Comparison of ENCODE assay signal across 19 cellular contexts in genomic region chr17:78825696-78826095, GRCh38. TPM values are rescaled to one million over a fixed set of nuclear protein-coding genes. Genes with fewer than 3 reads are reported as not detected.
A peak's percentile ranks its signal among the peaks of the same experiment; 100 is the strongest.
DNase-seq lines count a peak whose midpoint lies in the region; ATAC-seq, FAIRE-seq and TF ChIP-seq lines count a peak whose summit lies in the region.
"Had no signal": no experiment of that assay in that cellular context is flagged by ENCODE, and none has a peak within 500 bp of the region (broad histone marks: within the 10 kb centered on the region; RNA-seq: fewer than 3 reads in every experiment).

No MANE protein-coding gene starts in this region.

- no peak overlapping the region for H3K9ac ChIP-seq in astrocyte (ENCODE audit: low read length)
- H3K9ac ChIP-seq: neural progenitor cell had no signal

- no peaks in the 10 kb centered on the region for H3K27me3 Mint-ChIP-seq in activated T-cell treated with anti-CD3 and anti-CD28 coated beads, Interleukin-2, amount 50 U/mL, for 24 hours
- no peaks in the 10 kb centered on the region for H3K27me3 Mint-ChIP-seq in activated T-cell treated with anti-CD3 and anti-CD28 coated beads, Interleukin-2, amount 50 U/mL, for 4 hours (ENCODE audit: low read depth)
- peaks cover 4% of the 10 kb centered on the region for H3K27me3 Mint-ChIP-seq in HFFc6 (ENCODE audit: insufficient read depth)
- H3K27me3 Mint-ChIP-seq in astrocyte (ENCODE audit: low read depth, unreplicated experiment) = no peaks in the 10 kb centered on the region

- H3K36me3 ChIP-seq in astrocyte (ENCODE audit: insufficient read depth, low read length) (peaks cover 60% of the 10 kb centered on the region), neutrophil (no peaks in the 10 kb centered on the region), left ventricle myocardium inferior (peaks cover 97% of the 10 kb centered on the region)
- H3K36me3 ChIP-seq: neural progenitor cell had no signal

- peak overlapping the region; percentile 10 for H3K27ac ChIP-seq in astrocyte (ENCODE audit: low read depth, low read length)
- H3K27ac ChIP-seq in neutrophil = peak overlapping the region; percentile 73
- H3K27ac ChIP-seq in left ventricle myocardium inferior (replicated peaks) = no peak overlapping the region
- H3K27ac ChIP-seq: cardiac muscle cell, neural progenitor cell, psoas muscle, vagina had no signal

- TF ChIP-seq CTCF in HFFc6 (IDR thresholded peaks at IDR 0.05) (0 out of 2 replicates have a peak, but pooled peaks have one; percentile 6), astrocyte (IDR thresholded peaks at IDR 0.05; ENCODE audit: insufficient read depth, low read depth, low read length) (no peak), neutrophil (IDR thresholded peaks at IDR 0.05) (no peak), left ventricle myocardium inferior (IDR thresholded peaks at IDR 0.05; ENCODE audit: borderline replicate concordance) (no peak)

- peaks cover 72% of the 10 kb centered on the region for H3K79me2 ChIP-seq in astrocyte (ENCODE audit: insufficient read depth, low read length)

- H2AFZ ChIP-seq in astrocyte (ENCODE audit: low read depth, low read length) = no peak overlapping the region
- H2AFZ ChIP-seq: neural progenitor cell had no signal

- peaks cover 25% of the 10 kb centered on the region for H3K4me1 ChIP-seq in astrocyte (ENCODE audit: insufficient read depth, low read length)
- H3K4me1 ChIP-seq in neutrophil (ENCODE audit: control insufficient read depth in 1 of 2, insufficient read depth in 1 of 2, low read depth in 1 of 2, low read length in 1 of 2) = peaks cover 35 to 42% of the 10 kb centered on the region in 2 experiments
- no peaks in the 10 kb centered on the region for H3K4me1 ChIP-seq in left ventricle myocardium inferior
- H3K4me1 ChIP-seq: gastroesophageal sphincter, psoas muscle, vagina had no signal

- H3K4me3 ChIP-seq in astrocyte (ENCODE audit: insufficient read depth, low read depth, low read length) (no peak overlapping the region), neutrophil (ENCODE audit: low read depth in 1 of 2, low read length in 1 of 2) (no peak overlapping the region), left ventricle myocardium inferior (no peak overlapping the region)
- H3K4me3 ChIP-seq: cardiac muscle cell, esophagus muscularis mucosa, gastroesophageal sphincter, neural progenitor cell, psoas muscle, vagina had no signal

- peaks cover 61% of the 10 kb centered on the region for H4K20me1 ChIP-seq in astrocyte (ENCODE audit: insufficient read depth, low read length)

- no peak for FAIRE-seq in astrocyte (lab: Jason Lieb, UNC)
- FAIRE-seq: small intestine had no signal

- no peak for DNase-seq in activated T-cell treated with anti-CD3 and anti-CD28 coated beads, Interleukin-2, amount 50 U/mL, for 24 hours
- DNase-seq in activated T-cell treated with anti-CD3 and anti-CD28 coated beads, Interleukin-2, amount 50 U/mL, for 4 hours = no peak
- DNase-seq in HFFc6 (no peak), astrocyte (ENCODE audit: low read depth) (no peak), left ventricle myocardium inferior (no peak)
- DNase-seq: activated T-cell treated with anti-CD3 and anti-CD28 coated beads for 4 hours; NCI-H1417 treated with DMSO at 0.1 percent for 48 hours; NCI-H526; small intestine; stimulated activated CD4-positive, alpha-beta T cell treated with anti-CD3 and anti-CD28 coated beads, Interleukin-4, amount 100 ng/mL, for 24 hours had no signal

- H3K27me3 ChIP-seq in astrocyte (ENCODE audit: insufficient read depth, low read length) (no peaks in the 10 kb centered on the region), neutrophil (no peaks in the 10 kb centered on the region), left ventricle myocardium inferior (ENCODE audit: low read depth) (no peaks in the 10 kb centered on the region)
- H3K27me3 ChIP-seq: cardiac muscle cell, esophagus muscularis mucosa, gastroesophageal sphincter, neural progenitor cell, vagina had no signal

- H3K36me3 Mint-ChIP-seq in activated T-cell treated with anti-CD3 and anti-CD28 coated beads, Interleukin-2, amount 50 U/mL, for 24 hours (ENCODE audit: low read depth) = peaks cover 99% of the 10 kb centered on the region
- H3K36me3 Mint-ChIP-seq in activated T-cell treated with anti-CD3 and anti-CD28 coated beads, Interleukin-2, amount 50 U/mL, for 4 hours (ENCODE audit: insufficient read depth) = peaks cover 71% of the 10 kb centered on the region
- peaks cover 65% of the 10 kb centered on the region for H3K36me3 Mint-ChIP-seq in HFFc6 (ENCODE audit: low read depth)
- peaks cover 45% of the 10 kb centered on the region for H3K36me3 Mint-ChIP-seq in astrocyte (ENCODE audit: low read depth, unreplicated experiment)

- H3K4me2 ChIP-seq in astrocyte (ENCODE audit: low read length) = no peak overlapping the region
- H3K4me2 ChIP-seq: neural progenitor cell had no signal

- ATAC-seq in activated T-cell treated with anti-CD3 and anti-CD28 coated beads, Interleukin-2, amount 50 U/mL, for 4 hours = no peak
- no peak for ATAC-seq in GM21390 (IDR thresholded peaks at IDR 0.05; ENCODE audit: unreplicated experiment)
- ATAC-seq in GM21529 (IDR thresholded peaks at IDR 0.05; ENCODE audit: unreplicated experiment) = no peak
- ATAC-seq: psoas muscle had no signal

- no peak overlapping the region for H3K4me3 Mint-ChIP-seq in activated T-cell treated with anti-CD3 and anti-CD28 coated beads, Interleukin-2, amount 50 U/mL, for 24 hours
- no peak overlapping the region for H3K4me3 Mint-ChIP-seq in activated T-cell treated with anti-CD3 and anti-CD28 coated beads, Interleukin-2, amount 50 U/mL, for 4 hours
- H3K4me3 Mint-ChIP-seq in HFFc6 = no peak overlapping the region
- no peak overlapping the region for H3K4me3 Mint-ChIP-seq in astrocyte (ENCODE audit: unreplicated experiment)
- H3K4me3 Mint-ChIP-seq: neural progenitor cell had no signal

- H3K9me3 ChIP-seq in astrocyte (ENCODE audit: insufficient read depth, low read depth, low read length) (no peaks in the 10 kb centered on the region), neutrophil (no peaks in the 10 kb centered on the region), left ventricle myocardium inferior (replicated peaks) (no peaks in the 10 kb centered on the region)
- H3K9me3 ChIP-seq: esophagus muscularis mucosa, gastroesophageal sphincter, psoas muscle, vagina had no signal

- no peaks in the 10 kb centered on the region for H3K9me3 Mint-ChIP-seq in activated T-cell treated with anti-CD3 and anti-CD28 coated beads, Interleukin-2, amount 50 U/mL, for 24 hours
- no peaks in the 10 kb centered on the region for H3K9me3 Mint-ChIP-seq in activated T-cell treated with anti-CD3 and anti-CD28 coated beads, Interleukin-2, amount 50 U/mL, for 4 hours
- H3K9me3 Mint-ChIP-seq in HFFc6 = no peaks in the 10 kb centered on the region
- no peaks in the 10 kb centered on the region for H3K9me3 Mint-ChIP-seq in astrocyte (ENCODE audit: unreplicated experiment)
- H3K9me3 Mint-ChIP-seq: neural progenitor cell had no signal

- H3K4me1 Mint-ChIP-seq in activated T-cell treated with anti-CD3 and anti-CD28 coated beads, Interleukin-2, amount 50 U/mL, for 24 hours (ENCODE audit: low read depth) = peaks cover 53% of the 10 kb centered on the region
- peaks cover 34% of the 10 kb centered on the region for H3K4me1 Mint-ChIP-seq in activated T-cell treated with anti-CD3 and anti-CD28 coated beads, Interleukin-2, amount 50 U/mL, for 4 hours (ENCODE audit: low read depth)
- H3K4me1 Mint-ChIP-seq in HFFc6 (ENCODE audit: low read depth) (peaks cover 55% of the 10 kb centered on the region), astrocyte (ENCODE audit: low read depth, unreplicated experiment) (peaks cover 25% of the 10 kb centered on the region)

- H3K27ac Mint-ChIP-seq in activated T-cell treated with anti-CD3 and anti-CD28 coated beads, Interleukin-2, amount 50 U/mL, for 24 hours = peak overlapping the region; percentile 23
- peak overlapping the region; percentile 71 for H3K27ac Mint-ChIP-seq in HFFc6
- no peak overlapping the region for H3K27ac Mint-ChIP-seq in astrocyte (ENCODE audit: unreplicated experiment)
- H3K27ac Mint-ChIP-seq: neural progenitor cell had no signal

- intact Hi-C loops in left ventricle myocardium inferior (cut with micrococcal nuclease) = no loop called here

RNA-seq across cellular contexts. Expression of gene USP36, which starts 14.9 kb away (rescaled TPM):
- 100 to 1,000 TPM; 157 to 179 (median 170) TPM for total RNA-seq in activated T-cell treated with anti-CD3 and anti-CD28 coated beads, Interleukin-2, amount 50 U/mL, for 4 hours
- 10 to 100 TPM; 43.6 to 50.3 (median 46.2) TPM for total RNA-seq in HFFc6 (2021; fragmentation: NEBNext Ultra II Directional; extraction: Animal tissue kit (Norgen Biotek cat#: 25700))
- total RNA-seq in astrocyte (48.1 and 51.0 TPM in 2 replicates), left ventricle myocardium inferior (19.4 TPM)

RNA-seq across cellular contexts. Expression of gene CYTH1, which starts 43.6 kb away (rescaled TPM):
- total RNA-seq in activated T-cell treated with anti-CD3 and anti-CD28 coated beads, Interleukin-2, amount 50 U/mL, for 4 hours = 10 to 100 TPM; 55.9 to 99.3 (median 82.8) TPM
- total RNA-seq in HFFc6 (2021; fragmentation: NEBNext Ultra II Directional; extraction: Animal tissue kit (Norgen Biotek cat#: 25700)) = 10 to 100 TPM in 4 of 6 experiments, 1 to 10 TPM in 2; 7.7 to 15.3 (median 10.9) TPM
- total RNA-seq in astrocyte (22.4 and 25.0 TPM in 2 replicates), left ventricle myocardium inferior (28.9 TPM)
